ENCODE assay signal across 12 cellular contexts in genomic region chr11:11981840-11982239, GRCh38. TPM values are rescaled to one million over a fixed set of nuclear protein-coding genes. Genes with fewer than 3 reads are reported as not detected.
"Had no signal": no experiment of that assay in that cellular context is flagged by ENCODE, and none has a peak within 500 bp of the region (broad histone marks: within the 10 kb centered on the region; RNA-seq: fewer than 3 reads in every experiment).

No MANE protein-coding gene starts in this region.

- H3K27ac ChIP-seq: ovary had no signal

- H3K4me3 Mint-ChIP-seq: activated naive CD8-positive, alpha-beta T cell treated with anti-CD3 and anti-CD28 coated beads, Interleukin-2, amount 50 U/mL, for 24 hours; activated T-helper 1 cell treated with anti-CD3 and anti-CD28 coated beads, Interleukin-12 subunit alpha, Interleukin-12 subunit beta, Interleukin-2, Interleukin-4 antibody, amounts not matched to agents 30 ng/mL and 10 ng/mL and 1 ng/mL, durations not matched to agents 14 hours and 24 hours and 36 hours; dendritic cell treated with granulocyte-macrophage colony-stimulating factor and Interleukin-4, amounts not matched to agents 40 ng/mL and 50 ng/mL, for 4 days; nephron progenitor cell had no signal

- H3K9me3 Mint-ChIP-seq: activated T-helper 1 cell treated with anti-CD3 and anti-CD28 coated beads, Interleukin-12 subunit alpha, Interleukin-12 subunit beta, Interleukin-2, Interleukin-4 antibody, amounts not matched to agents 30 ng/mL and 10 ng/mL and 1 ng/mL, durations not matched to agents 14 hours and 24 hours and 36 hours; nephron progenitor cell had no signal

- H3K27ac Mint-ChIP-seq: activated naive CD8-positive, alpha-beta T cell treated with anti-CD3 and anti-CD28 coated beads, Interleukin-2, amount 50 U/mL, for 24 hours; activated T-helper 1 cell treated with anti-CD3 and anti-CD28 coated beads, Interleukin-12 subunit alpha, Interleukin-12 subunit beta, Interleukin-2, Interleukin-4 antibody, amounts not matched to agents 30 ng/mL and 10 ng/mL and 1 ng/mL, durations not matched to agents 14 hours and 24 hours and 36 hours; dendritic cell treated with granulocyte-macrophage colony-stimulating factor and Interleukin-4, amounts not matched to agents 40 ng/mL and 50 ng/mL, for 4 days; nephron progenitor cell had no signal

- DNase-seq: activated CD4-positive, alpha-beta T cell treated with anti-CD3 and anti-CD28 coated beads, Interleukin-2, amount 50 U/mL, for 4 hours; activated CD4-positive, CD25-positive, alpha-beta regulatory T cell treated with anti-CD3 and anti-CD28 coated beads, Interleukin-2, amount 50 U/mL, for 72 hours; activated naive CD4-positive, alpha-beta T cell treated with Interleukin-2 at 50 U/mL for 16 hours; activated naive CD8-positive, alpha-beta T cell treated with anti-CD3 and anti-CD28 coated beads, Interleukin-2, amount 50 U/mL, for 24 hours; central memory CD4-positive, alpha-beta T cell; nephron progenitor cell; ovary; stimulated activated CD4-positive, alpha-beta T cell treated with anti-CD3 and anti-CD28 coated beads, Interleukin-4, amount 100 ng/mL, for 4 hours; SW 1271 had no signal

- H3K27me3 ChIP-seq: ovary, tibial nerve had no signal

- H3K36me3 ChIP-seq: ovary, tibial nerve had no signal

- H3K4me1 Mint-ChIP-seq: activated naive CD8-positive, alpha-beta T cell treated with anti-CD3 and anti-CD28 coated beads, Interleukin-2, amount 50 U/mL, for 24 hours had no signal

- ATAC-seq: activated naive CD8-positive, alpha-beta T cell treated with anti-CD3 and anti-CD28 coated beads, Interleukin-2, amount 50 U/mL, for 24 hours had no signal

- H3K4me3 ChIP-seq: ovary, tibial nerve had no signal

- H3K9me3 ChIP-seq: ovary, tibial nerve had no signal

RNA-seq across cellular contexts. Expression of gene DKK3, which starts 26.6 kb away (rescaled TPM):
- total RNA-seq: activated T-helper 1 cell treated with anti-CD3 and anti-CD28 coated beads, Interleukin-12 subunit alpha, Interleukin-12 subunit beta, Interleukin-2, Interleukin-4 antibody, amounts not matched to agents 30 ng/mL and 10 ng/mL and 1 ng/mL, durations not matched to agents 14 hours and 24 hours and 36 hours had no signal
